1 cellular context compared by ENCODE assay signal in genomic region chr16:30925646-30926332, GRCh38.
TF ChIP-seq lines count a peak whose summit lies in the region.

No MANE protein-coding gene starts in this region.

TF ChIP-seq in HepG2, 621 proteins besides CTCF, POLR2A, EP300 and RAD21:
- TF ChIP-seq ZBTB8A (CRISPR knock-in tag; IDR thresholded peaks at IDR 0.05; ENCODE audit: borderline replicate concordance, low read depth) (no peak), RBFOX2 (IDR thresholded peaks at IDR 0.05; ENCODE audit: low read depth, low read length) (peak; percentile 58), AGO2 (optimal IDR thresholded peaks at IDR 0.05; ENCODE audit: low read depth, low read length) (peak; percentile 57), MTF1 (CRISPR knock-in tag; IDR thresholded peaks at IDR 0.05) (no peak)
